In genomic region chr11:128764617-128765095, GRCh38 we compare ENCODE assay signal across 19 cellular contexts.
DNase-seq lines count a peak whose midpoint lies in the region; ATAC-seq, FAIRE-seq and TF ChIP-seq lines count a peak whose summit lies in the region.
"Had no signal": no experiment of that assay in that cellular context is flagged by ENCODE, and none has a peak within 500 bp of the region (broad histone marks: within the 10 kb centered on the region; RNA-seq: fewer than 3 reads in every experiment).

No MANE protein-coding gene starts in this region.

- H3K36me3 Mint-ChIP-seq in activated naive CD8-positive, alpha-beta T cell treated with anti-CD3 and anti-CD28 coated beads for 36 hours, result peaks cover 19% of the 10 kb centered on the region

- no peaks in the 10 kb centered on the region for H3K27me3 Mint-ChIP-seq in activated naive CD8-positive, alpha-beta T cell treated with anti-CD3 and anti-CD28 coated beads for 36 hours
- H3K27me3 Mint-ChIP-seq: dendritic cell treated with granulocyte-macrophage colony-stimulating factor and Interleukin-4, amounts not matched to agents 40 ng/mL and 50 ng/mL, for 4 days had no signal

- H3K4me3 ChIP-seq in kidney (ENCODE audit: low read length in 2 of 2) (peak overlapping the region in 1 of 2 donors; percentile 36), transverse colon (no peak overlapping the region)
- H3K4me3 ChIP-seq: GM12878, Peyer's patch, sigmoid colon, thoracic aorta had no signal

- no peak for TF ChIP-seq EP300 in transverse colon (IDR thresholded peaks at IDR 0.05; ENCODE audit: low read depth)

- TF ChIP-seq CTCF in kidney (IDR thresholded peaks at IDR 0.05; ENCODE audit: borderline replicate concordance, extremely low read depth, insufficient read depth) (no peak), transverse colon (IDR thresholded peaks at IDR 0.05) (no peak)

- in situ Hi-C loops in transverse colon (cut with MboI; ENCODE audit: low pct_ligation_motif_present in 1 of 4, low pct_unique_long_range_greater_than_20kb in 1 of 4, low sequenced_read_pairs in 3 of 4), result no loop called here

- no peak overlapping the region for H3K27ac Mint-ChIP-seq in activated naive CD8-positive, alpha-beta T cell treated with anti-CD3 and anti-CD28 coated beads for 36 hours
- H3K27ac Mint-ChIP-seq: dendritic cell treated with granulocyte-macrophage colony-stimulating factor and Interleukin-4, amounts not matched to agents 40 ng/mL and 50 ng/mL, for 4 days had no signal

- TF ChIP-seq POLR2A in transverse colon (IDR thresholded peaks at IDR 0.05), result no peak

- H3K27me3 ChIP-seq in transverse colon, result no peaks in the 10 kb centered on the region
- H3K27me3 ChIP-seq: Peyer's patch, sigmoid colon had no signal

- intact Hi-C loops in kidney (cut with DNase I) (no loop called here), transverse colon (cut with DNase I; ENCODE audit: low total_unique reads) (no loop called here)

- H3K27ac ChIP-seq in kidney (ENCODE audit: low read depth in 2 of 2, low read length in 2 of 2) (peak overlapping the region in 1 of 2 donors; percentile 16), transverse colon (no peak overlapping the region)
- H3K27ac ChIP-seq: Peyer's patch, sigmoid colon, thoracic aorta had no signal

- no peak for ATAC-seq in GM19452 (IDR thresholded peaks at IDR 0.05; ENCODE audit: unreplicated experiment)
- no peak for ATAC-seq in GM18867 (IDR thresholded peaks at IDR 0.05; ENCODE audit: unreplicated experiment)
- ATAC-seq: GM12878 had no signal

- no peak overlapping the region for H3K4me3 Mint-ChIP-seq in activated naive CD8-positive, alpha-beta T cell treated with anti-CD3 and anti-CD28 coated beads for 36 hours
- H3K4me3 Mint-ChIP-seq: dendritic cell treated with granulocyte-macrophage colony-stimulating factor and Interleukin-4, amounts not matched to agents 40 ng/mL and 50 ng/mL, for 4 days; immature natural killer cell had no signal

- H3K9ac ChIP-seq in kidney (ENCODE audit: low read length in 2 of 2), result no peak overlapping the region

- H3K9me3 ChIP-seq in kidney (ENCODE audit: control insufficient read depth in 1 of 2, low read length in 2 of 2), result no peaks in the 10 kb centered on the region
- no peaks in the 10 kb centered on the region for H3K9me3 ChIP-seq in transverse colon
- H3K9me3 ChIP-seq: Peyer's patch, sigmoid colon, thoracic aorta had no signal

- peaks cover 27% of the 10 kb centered on the region for H3K4me1 Mint-ChIP-seq in activated naive CD8-positive, alpha-beta T cell treated with anti-CD3 and anti-CD28 coated beads for 36 hours

- FAIRE-seq in kidney (lab: Jason Lieb, UNC), result no peak
- FAIRE-seq: A204.1, astrocyte, GM12878 had no signal

- WGBS in transverse colon (ENCODE audit: low coverage in 1 of 2), 2 donors, result 56% methylated on average over 18 of the region's 18 CpGs; no CpG with 5 or more reads in 1 of the 2 donors

- DNase-seq in NCI-H187 treated with DMSO at 0.1 percent for 48 hours (lab: John Stamatoyannopoulos, UW), result peak; percentile 38
- no peak for DNase-seq in NCI-H187 (lab: John Stamatoyannopoulos, UW)
- peak; percentile 68 for DNase-seq in NCI-H2107 treated with DMSO at 0.1 percent for 48 hours (lab: John Stamatoyannopoulos, UW; ENCODE audit: unreplicated experiment)
- peak; percentile 79 for DNase-seq in kidney
- DNase-seq in transverse colon, result peak; percentile 32
- DNase-seq in activated naive CD8-positive, alpha-beta T cell treated with anti-CD3 and anti-CD28 coated beads for 36 hours, result no peak
- DNase-seq: activated effector memory CD4-positive, alpha-beta T cell treated with anti-CD3 and anti-CD28 coated beads, Interleukin-2, amount 50 U/mL, for 16 hours; GOT3; immature natural killer cell; occipital lobe; Peyer's patch; sigmoid colon had no signal

- peaks cover 2 to 4% of the 10 kb centered on the region in 2 donors for H3K36me3 ChIP-seq in kidney (ENCODE audit: control insufficient read depth in 1 of 2, insufficient read depth in 2 of 2, low read length in 2 of 2)
- no peaks in the 10 kb centered on the region for H3K36me3 ChIP-seq in transverse colon

- H3K4me1 ChIP-seq in kidney (ENCODE audit: control insufficient read depth in 1 of 2, insufficient read depth in 1 of 2, low read depth in 1 of 2, low read length in 2 of 2), result peaks cover 0 to 17% of the 10 kb centered on the region in 2 donors
- H3K4me1 ChIP-seq in transverse colon, result peaks cover 0 to 4% (median 0%) of the 10 kb centered on the region in 4 donors
- H3K4me1 ChIP-seq: Peyer's patch, sigmoid colon had no signal

- no peaks in the 10 kb centered on the region for H3K9me3 Mint-ChIP-seq in activated naive CD8-positive, alpha-beta T cell treated with anti-CD3 and anti-CD28 coated beads for 36 hours
- H3K9me3 Mint-ChIP-seq: dendritic cell treated with granulocyte-macrophage colony-stimulating factor and Interleukin-4, amounts not matched to agents 40 ng/mL and 50 ng/mL, for 4 days; immature natural killer cell had no signal

Comparison
In these comparisons a context has a peak if more than half of its experiments do, and no peak if none do; other contexts are left out.
1. DNase-seq: peak in NCI-H187 treated with DMSO at 0.1 percent for 48 hours (single experiment), NCI-H2107 treated with DMSO at 0.1 percent for 48 hours (single experiment), kidney (single experiment) and transverse colon (single experiment); none in NCI-H187 (0 of 2) and activated naive CD8-positive, alpha-beta T cell treated with anti-CD3 and anti-CD28 coated beads for 36 hours (single experiment).